ENCODE assay signal across 16 cellular contexts in the genomic region with DNA sequence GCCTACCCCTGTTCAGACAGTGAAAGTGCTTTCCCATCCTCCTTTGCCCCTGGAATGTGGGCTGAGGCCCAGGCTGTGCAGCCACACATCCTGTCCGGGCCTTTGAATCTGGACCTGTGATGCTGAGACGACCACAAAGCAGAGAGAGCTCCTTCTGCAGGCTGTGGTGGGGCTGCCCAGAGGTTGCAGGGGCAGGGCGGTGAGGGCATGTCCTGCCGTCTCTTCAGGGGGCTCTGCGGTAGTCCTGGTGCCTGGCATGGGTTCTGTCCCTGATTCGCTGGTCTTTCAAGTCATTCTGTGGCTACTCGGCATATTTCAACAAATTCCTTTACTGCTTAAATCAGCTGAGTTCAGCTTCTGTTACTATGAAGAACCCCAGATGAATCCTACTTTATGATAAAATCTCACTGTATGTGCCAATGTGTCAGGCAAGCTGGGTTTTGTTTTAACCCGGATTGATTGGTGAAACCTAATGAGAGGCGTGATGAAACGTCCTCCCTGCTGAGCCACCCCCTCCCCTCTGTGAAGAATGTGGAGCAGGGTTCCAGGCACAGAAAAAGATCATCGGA.
DNase-seq lines count a peak whose midpoint lies in the region; ATAC-seq and TF ChIP-seq lines count a peak whose summit lies in the region.
"Had no signal": no experiment of that assay in that cellular context is flagged by ENCODE, and none has a peak within 500 bp of the region (broad histone marks: within the 10 kb centered on the region; RNA-seq: fewer than 3 reads in every experiment).

No MANE protein-coding gene starts in this region.

- POLR2A ChIA-PET in activated CD8-positive, alpha-beta T cell treated with anti-CD3 and anti-CD28 coated beads, Interleukin-2, amount 10 ng/mL, durations not matched to agents 7 days and 5 days (lab: Charles Lee) = no interaction called here

- TF ChIP-seq POLR2A in ovary (IDR thresholded peaks at IDR 0.05) = no peak

- no peaks in the 10 kb centered on the region for H3K27me3 ChIP-seq in subcutaneous abdominal adipose tissue (ENCODE audit: control insufficient read depth in 5 of 5, insufficient read depth in 4 of 5, low read length in 5 of 5)
- no peaks in the 10 kb centered on the region for H3K27me3 ChIP-seq in ovary
- H3K27me3 ChIP-seq: BLaER1 treated with 17β-estradiol and CSF1 and Interleukin-3, amounts not matched to agents 10 nM and 100 nM; neutrophil had no signal

- ATAC-seq in activated CD8-positive, alpha-beta T cell treated with anti-CD3 and anti-CD28 coated beads, Interleukin-2, amount 10 ng/mL, durations not matched to agents 7 days and 5 days = no peak
- no peak for ATAC-seq in HG03095 (IDR thresholded peaks at IDR 0.05; ENCODE audit: unreplicated experiment)

- H3K4me3 Mint-ChIP-seq in activated CD8-positive, alpha-beta T cell treated with anti-CD3 and anti-CD28 coated beads, Interleukin-2, amount 10 ng/mL, durations not matched to agents 7 days and 5 days = no peak overlapping the region

- TF ChIP-seq EP300 in Ishikawa (IDR thresholded peaks at IDR 0.05; ENCODE audit: borderline replicate concordance) (no peak), ovary (IDR thresholded peaks at IDR 0.05) (no peak)

- H3K4me1 ChIP-seq in mesodermal cell (ENCODE audit: control insufficient read depth, insufficient read depth, low read length, poor library complexity, severe bottlenecking) = peaks cover 41% of the 10 kb centered on the region
- peaks cover 3 to 35% (median 29%) of the 10 kb centered on the region in 5 donors for H3K4me1 ChIP-seq in subcutaneous abdominal adipose tissue (ENCODE audit: control insufficient read depth in 5 of 5, insufficient read depth in 5 of 5, low read length in 5 of 5)
- no peaks in the 10 kb centered on the region for H3K4me1 ChIP-seq in ovary (ENCODE audit: insufficient read depth)

- H3K27ac ChIP-seq in mesodermal cell (ENCODE audit: low read depth, low read length, severe bottlenecking) (peak overlapping the region; percentile 39), subcutaneous abdominal adipose tissue (ENCODE audit: low read depth, low read length) (peak overlapping the region; percentile 79), ovary (no peak overlapping the region)
- H3K27ac ChIP-seq: BLaER1 treated with 17β-estradiol and CSF1 and Interleukin-3, amounts not matched to agents 10 nM and 100 nM; neutrophil had no signal

- intact Hi-C loops in ovary (cut with DNase I) = no loop called here

- H3K4me1 Mint-ChIP-seq in activated CD8-positive, alpha-beta T cell treated with anti-CD3 and anti-CD28 coated beads, Interleukin-2, amount 10 ng/mL, durations not matched to agents 7 days and 5 days (ENCODE audit: low read depth) = no peaks in the 10 kb centered on the region

- TF ChIP-seq RAD21 in Ishikawa (IDR thresholded peaks at IDR 0.05; ENCODE audit: low read depth) = no peak

- H3K4me3 ChIP-seq in choroid plexus epithelial cell (ENCODE audit: low read depth, low read length) (no peak overlapping the region), mesodermal cell (ENCODE audit: extremely low read depth, insufficient read depth, low read length, poor library complexity, severe bottlenecking) (no peak overlapping the region), subcutaneous abdominal adipose tissue (ENCODE audit: low read depth in 1 of 5, low read length in 5 of 5) (no peak overlapping the region), ovary (no peak overlapping the region)
- H3K4me3 ChIP-seq: BLaER1 treated with 17β-estradiol and CSF1 and Interleukin-3, amounts not matched to agents 10 nM and 100 nM had no signal

- DNase-seq in choroid plexus epithelial cell (ENCODE audit: low read depth) = peak; percentile 90
- no peak for DNase-seq in activated CD8-positive, alpha-beta T cell treated with anti-CD3 and anti-CD28 coated beads, Interleukin-2, amount 10 ng/mL, durations not matched to agents 7 days and 5 days
- no peak for DNase-seq in ovary
- DNase-seq: activated CD8-positive, alpha-beta memory T cell treated with anti-CD3 and anti-CD28 coated beads, Interleukin-2, amount 50 U/mL, for 48 hours; activated naive CD4-positive, alpha-beta T cell treated with anti-CD3 and anti-CD28 coated beads, Interleukin-2, amount 50 U/mL, for 16 hours; DND-41; erythroblast; NCI-H1694 treated with DMSO at 0.1 percent for 48 hours; NCI-H510A treated with DMSO at 0.1 percent for 48 hours; SW 1271 had no signal

- WGBS in mesodermal cell (ENCODE audit: insufficient coverage in 2 of 2), 2 experiments = 54 to 57% methylated on average over 9 of the region's 11 CpGs
- WGBS in ovary, 3 donors = 70 to 76% (median 73%) methylated on average over 11 of the region's 11 CpGs

- H3K36me3 ChIP-seq in mesodermal cell (ENCODE audit: control insufficient read depth, insufficient read depth, low read length) (no peaks in the 10 kb centered on the region), subcutaneous abdominal adipose tissue (ENCODE audit: control insufficient read depth in 5 of 5, insufficient read depth in 5 of 5, low read length in 5 of 5) (peaks cover 0 to 17% (median 3%) of the 10 kb centered on the region in 5 donors), ovary (no peaks in the 10 kb centered on the region)
- H3K36me3 ChIP-seq: neutrophil had no signal

- no peaks in the 10 kb centered on the region for H3K9me3 Mint-ChIP-seq in activated CD8-positive, alpha-beta T cell treated with anti-CD3 and anti-CD28 coated beads, Interleukin-2, amount 10 ng/mL, durations not matched to agents 7 days and 5 days (ENCODE audit: insufficient read depth)

- H3K9me3 ChIP-seq in mesodermal cell (ENCODE audit: control insufficient read depth, low read length) (no peaks in the 10 kb centered on the region), subcutaneous abdominal adipose tissue (ENCODE audit: control insufficient read depth in 5 of 5, low read length in 5 of 5) (no peaks in the 10 kb centered on the region), ovary (no peaks in the 10 kb centered on the region)
- H3K9me3 ChIP-seq: neutrophil had no signal

- H3K36me3 Mint-ChIP-seq in activated CD8-positive, alpha-beta T cell treated with anti-CD3 and anti-CD28 coated beads, Interleukin-2, amount 10 ng/mL, durations not matched to agents 7 days and 5 days (ENCODE audit: low read depth) = no peaks in the 10 kb centered on the region

- no peaks in the 10 kb centered on the region for H3K27me3 Mint-ChIP-seq in activated CD8-positive, alpha-beta T cell treated with anti-CD3 and anti-CD28 coated beads, Interleukin-2, amount 10 ng/mL, durations not matched to agents 7 days and 5 days (ENCODE audit: low read depth)

- CTCF ChIA-PET in activated CD8-positive, alpha-beta T cell treated with anti-CD3 and anti-CD28 coated beads, Interleukin-2, amount 10 ng/mL, durations not matched to agents 7 days and 5 days (lab: Charles Lee) = no interaction called here

- peak; percentile 20 for TF ChIP-seq CTCF in choroid plexus epithelial cell (conservative IDR thresholded peaks at IDR 0.05; ENCODE audit: low read depth, low read length)
- no peak for TF ChIP-seq CTCF in ovary (IDR thresholded peaks at IDR 0.05)

- no peak overlapping the region for H3K9ac ChIP-seq in subcutaneous abdominal adipose tissue (ENCODE audit: low read length in 5 of 5)
- H3K9ac ChIP-seq: BLaER1 treated with 17β-estradiol and CSF1 and Interleukin-3, amounts not matched to agents 10 nM and 100 nM had no signal

- no peak overlapping the region for H3K27ac Mint-ChIP-seq in activated CD8-positive, alpha-beta T cell treated with anti-CD3 and anti-CD28 coated beads, Interleukin-2, amount 10 ng/mL, durations not matched to agents 7 days and 5 days

TF ChIP-seq in Ishikawa, 13 proteins besides CTCF, POLR2A, EP300 and RAD21:
- no peak for TF ChIP-seq CEBPB (IDR thresholded peaks at IDR 0.05)
- TF ChIP-seq NFIC (IDR thresholded peaks at IDR 0.05) = no peak
- 0 out of 2 replicates have a peak, but pooled peaks have one; percentile 20 for TF ChIP-seq TEAD4 (IDR thresholded peaks at IDR 0.05)
- TF ChIP-seq TAF1 (IDR thresholded peaks at IDR 0.05; ENCODE audit: low read depth) = no peak

Comparison
In these comparisons a context has a peak if more than half of its experiments do, and no peak if none do; other contexts are left out.
1. H3K27ac ChIP-seq: peak in mesodermal cell (single experiment) and subcutaneous abdominal adipose tissue (single experiment); none in ovary (0 of 2).